16 cellular contexts compared by ENCODE assay signal in genomic region chr1:27473755-27474154, GRCh38. TPM values are rescaled to one million over a fixed set of nuclear protein-coding genes. Genes with fewer than 3 reads are reported as not detected.
DNase-seq lines count a peak whose midpoint lies in the region; ATAC-seq, FAIRE-seq and TF ChIP-seq lines count a peak whose summit lies in the region.
"Had no signal": no experiment of that assay in that cellular context is flagged by ENCODE, and none has a peak within 500 bp of the region (broad histone marks: within the 10 kb centered on the region; RNA-seq: fewer than 3 reads in every experiment).

No MANE protein-coding gene starts in this region.

- H3K27me3 Mint-ChIP-seq in activated CD4-positive, alpha-beta T cell treated with anti-CD3 and anti-CD28 coated beads for 36 hours, result no peaks in the 10 kb centered on the region
- H3K27me3 Mint-ChIP-seq in activated CD4-positive, alpha-beta T cell treated with anti-CD3 and anti-CD28 coated beads, Interleukin-2, amount 10 ng/mL, durations not matched to agents 7 days and 5 days, result no peaks in the 10 kb centered on the region

- in situ Hi-C loops in GM12878 (cut with MboI), result no loop called here

- H3K27ac ChIP-seq in GM12878 (ENCODE audit: control insufficient read depth, insufficient read depth) (peak overlapping the region; percentile 30; the same call in 1 of the 2 replicates), sigmoid colon (peak overlapping the region in 1 of 4 donors; percentile 23)
- H3K27ac ChIP-seq: neural progenitor cell had no signal

- RAD21 ChIA-PET in GM12878 (lab: Charles Lee; ENCODE audit: unreplicated experiment), result interaction anchor here (1.5 kb wide), 1 partner anchor 36 kb away, joined by 4 read pairs; no protein-coding TSS in a partner anchor

- H3K4me2 ChIP-seq in GM12878 (ENCODE audit: control insufficient read depth, insufficient read depth), result peak overlapping the region; percentile 40; the same call in 1 of the 2 replicates
- H3K4me2 ChIP-seq: neural progenitor cell had no signal

- BruUV-seq in GM12878 (replicated peaks; lab: Mats Ljungman, UMichigan), result no TSS peak

- intact Hi-C loops in activated CD4-positive, alpha-beta T cell treated with anti-CD3 and anti-CD28 coated beads for 36 hours (cut with DNase I, micrococcal nuclease), result no loop called here
- intact Hi-C loops in GM12878 (cut with micrococcal nuclease; ENCODE audit: unreplicated experiment), result no loop called here
- intact Hi-C loops in sigmoid colon (cut with DNase I), result no loop called here
- intact Hi-C loops in posterior vena cava (cut with DNase I), result loop anchor here in 1 of 2 donors (10.0 kb wide), 1 partner anchor 49 kb away; no protein-coding TSS in a partner anchor

- H3K4me3 Mint-ChIP-seq in activated CD4-positive, alpha-beta T cell treated with anti-CD3 and anti-CD28 coated beads for 36 hours, result peak overlapping the region; percentile 7
- no peak overlapping the region for H3K4me3 Mint-ChIP-seq in activated CD4-positive, alpha-beta T cell treated with anti-CD3 and anti-CD28 coated beads, Interleukin-2, amount 10 ng/mL, durations not matched to agents 7 days and 5 days
- H3K4me3 Mint-ChIP-seq: neural progenitor cell had no signal

- peaks cover 28% of the 10 kb centered on the region for H3K36me3 Mint-ChIP-seq in activated CD4-positive, alpha-beta T cell treated with anti-CD3 and anti-CD28 coated beads for 36 hours (ENCODE audit: low read depth)
- H3K36me3 Mint-ChIP-seq in activated CD4-positive, alpha-beta T cell treated with anti-CD3 and anti-CD28 coated beads, Interleukin-2, amount 10 ng/mL, durations not matched to agents 7 days and 5 days (ENCODE audit: low read depth), result peaks cover 45% of the 10 kb centered on the region

- H3K4me3 ChIP-seq in GM12878 (peak overlapping the region; percentile 24; the same call in 1 of the 2 replicates), sigmoid colon (no peak overlapping the region)
- H3K4me3 ChIP-seq: neural progenitor cell, upper lobe of left lung had no signal

- H4K20me1 ChIP-seq in GM12878 (ENCODE audit: control insufficient read depth, insufficient read depth), result no peaks in the 10 kb centered on the region

- ATAC-seq in activated CD4-positive, alpha-beta T cell treated with anti-CD3 and anti-CD28 coated beads for 36 hours, result peak; percentile 43
- ATAC-seq in GM12878 (peak; percentile 9; the same call in 2 of the 3 replicates), GM21381 (IDR thresholded peaks at IDR 0.05; ENCODE audit: unreplicated experiment) (no peak)

- H3K4me1 ChIP-seq in GM12878 (ENCODE audit: control insufficient read depth, insufficient read depth, low read length), result peaks cover 49% of the 10 kb centered on the region
- peaks cover 0 to 71% (median 51%) of the 10 kb centered on the region in 4 donors for H3K4me1 ChIP-seq in sigmoid colon
- H3K4me1 ChIP-seq: neural progenitor cell had no signal

- peaks cover 92% of the 10 kb centered on the region for H3K79me2 ChIP-seq in GM12878 (ENCODE audit: control insufficient read depth, insufficient read depth, low read length)

- TF ChIP-seq EP300 in GM12878 (IDR thresholded peaks at IDR 0.05; ENCODE audit: borderline replicate concordance in 1 of 2, control insufficient read depth in 1 of 2, low read depth in 2 of 2, low read length in 2 of 2) (no peak), sigmoid colon (IDR thresholded peaks at IDR 0.05) (no peak)

- CTCF ChIA-PET in activated CD4-positive, alpha-beta T cell treated with anti-CD3 and anti-CD28 coated beads for 36 hours (lab: Charles Lee), result interaction anchor here (0.5 to 0.9 kb wide), 2 partner anchors 35 to 47 kb away, joined by 3 read pairs; no protein-coding TSS in a partner anchor
- CTCF ChIA-PET in activated CD4-positive, alpha-beta T cell treated with anti-CD3 and anti-CD28 coated beads, Interleukin-2, amount 10 ng/mL, durations not matched to agents 7 days and 5 days (lab: Charles Lee), result no interaction called here
- CTCF ChIA-PET in GM12878 (lab: Yijun Ruan, JAX), result interaction anchor here (1.2 kb wide), 1 partner anchor 28 kb away, joined by 3 read pairs; no protein-coding TSS in a partner anchor

- peaks cover 2% of the 10 kb centered on the region; the same call in 2 of the 3 replicates for H3K9me3 ChIP-seq in GM12878 (replicated peaks; ENCODE audit: control insufficient read depth, insufficient read depth, low read length)
- H3K9me3 ChIP-seq in sigmoid colon, result no peaks in the 10 kb centered on the region
- H3K9me3 ChIP-seq: upper lobe of left lung had no signal

- POLR2A ChIA-PET in activated CD4-positive, alpha-beta T cell treated with anti-CD3 and anti-CD28 coated beads for 36 hours (lab: Charles Lee), result interaction anchor here (0.7 kb wide), 1 partner anchor 52 kb away, joined by 4 read pairs; no protein-coding TSS in a partner anchor
- POLR2A ChIA-PET in activated CD4-positive, alpha-beta T cell treated with anti-CD3 and anti-CD28 coated beads, Interleukin-2, amount 10 ng/mL, durations not matched to agents 7 days and 5 days (lab: Charles Lee), result interaction anchor here (0.6 kb wide), 1 partner anchor 9 kb away, joined by 3 read pairs; no protein-coding TSS in a partner anchor
- POLR2A ChIA-PET in GM12878 (lab: Charles Lee), result interaction anchor here (0.9 to 1.9 kb wide), 5 partner anchors 9 to 38 kb away, joined by 3 to 10 read pairs (median 5); no protein-coding TSS in a partner anchor

- H3K27ac Mint-ChIP-seq in activated CD4-positive, alpha-beta T cell treated with anti-CD3 and anti-CD28 coated beads for 36 hours, result peak overlapping the region; percentile 44
- no peak overlapping the region for H3K27ac Mint-ChIP-seq in activated CD4-positive, alpha-beta T cell treated with anti-CD3 and anti-CD28 coated beads, Interleukin-2, amount 10 ng/mL, durations not matched to agents 7 days and 5 days
- H3K27ac Mint-ChIP-seq: neural progenitor cell had no signal

- H3K9ac ChIP-seq in GM12878 (ENCODE audit: control insufficient read depth, insufficient read depth, low read length), result no peak overlapping the region
- H3K9ac ChIP-seq: neural progenitor cell had no signal

- peak; percentile 27 for DNase-seq in activated CD4-positive, alpha-beta T cell treated with anti-CD3 and anti-CD28 coated beads for 36 hours
- no peak for DNase-seq in activated CD4-positive, alpha-beta T cell treated with anti-CD3 and anti-CD28 coated beads, Interleukin-2, amount 10 ng/mL, durations not matched to agents 7 days and 5 days
- DNase-seq in GM19239 (ENCODE audit: insufficient read length, low spot score) (no peak), GM12878 (ENCODE audit: low read depth, low spot score) (no peak), sigmoid colon (peak; percentile 39), UCSD-AML1 (lab: John Stamatoyannopoulos, UW; ENCODE audit: unreplicated experiment) (no peak), posterior vena cava (ENCODE audit: low spot score) (no peak)
- DNase-seq: ACHN, DMS79 treated with DMSO at 0.1 percent for 48 hours, KG1, left cardiac atrium, NCI-H1930, NCI-H82, upper lobe of left lung had no signal

- H3K9me3 Mint-ChIP-seq in activated CD4-positive, alpha-beta T cell treated with anti-CD3 and anti-CD28 coated beads for 36 hours (ENCODE audit: low read depth), result peaks cover 2% of the 10 kb centered on the region
- H3K9me3 Mint-ChIP-seq in activated CD4-positive, alpha-beta T cell treated with anti-CD3 and anti-CD28 coated beads, Interleukin-2, amount 10 ng/mL, durations not matched to agents 7 days and 5 days, result peaks cover 2% of the 10 kb centered on the region

- no peak overlapping the region for H2AFZ ChIP-seq in GM12878 (ENCODE audit: control insufficient read depth, low read depth, low read length)
- H2AFZ ChIP-seq: neural progenitor cell had no signal

- H3K36me3 ChIP-seq in GM12878 (ENCODE audit: control insufficient read depth in 2 of 2, insufficient read depth in 2 of 2, low read length in 1 of 2), result peaks cover 2 to 5% of the 10 kb centered on the region in 2 experiments; a peak in 3 of 4 replicates
- H3K36me3 ChIP-seq in sigmoid colon, result no peaks in the 10 kb centered on the region
- H3K36me3 ChIP-seq: neural progenitor cell, upper lobe of left lung had no signal

- 94% methylated on average over 7 of the region's 7 CpGs for WGBS in GM12878 (ENCODE audit: insufficient coverage, insufficient replicate concordance, low lambda C conversion rate, missing lambda C conversion rate)
- WGBS in sigmoid colon, 2 donors, result 53 to 67% methylated on average over 7 of the region's 7 CpGs

- TF ChIP-seq POLR2A in GM12878 (IDR thresholded peaks at IDR 0.05; ENCODE audit: low read depth, low read length) (no peak), sigmoid colon (IDR thresholded peaks at IDR 0.05) (no peak)

- TF ChIP-seq RAD21 in GM12878 (IDR thresholded peaks at IDR 0.05; ENCODE audit: insufficient read depth, low read depth, low read length), result no peak

- peak; percentile 33 for FAIRE-seq in GM19239 (lab: Jason Lieb, UNC)
- no peak for FAIRE-seq in GM12878 (lab: Jason Lieb, UNC)

- SMC1A ChIA-PET in GM12878 (lab: Charles Lee; ENCODE audit: uncharacterized antibody, unreplicated experiment), result interaction anchor here (1.0 to 1.8 kb wide), 8 partner anchors 8 to 55 kb away, joined by 3 to 5 read pairs (median 4); no protein-coding TSS in a partner anchor

- peaks cover 81% of the 10 kb centered on the region for H3K4me1 Mint-ChIP-seq in activated CD4-positive, alpha-beta T cell treated with anti-CD3 and anti-CD28 coated beads for 36 hours
- H3K4me1 Mint-ChIP-seq in activated CD4-positive, alpha-beta T cell treated with anti-CD3 and anti-CD28 coated beads, Interleukin-2, amount 10 ng/mL, durations not matched to agents 7 days and 5 days, result peaks cover 57% of the 10 kb centered on the region

- no peak for TF ChIP-seq CTCF in GM12878 (IDR thresholded peaks at IDR 0.05 in 2 of 3, conservative IDR thresholded peaks at IDR 0.05 in 1 of 3; ENCODE audit: control insufficient read depth in 2 of 3, extremely low read depth in 1 of 3, insufficient read depth in 1 of 3, low read depth in 3 of 3, low read length in 3 of 3)
- no peak for TF ChIP-seq CTCF in sigmoid colon (IDR thresholded peaks at IDR 0.05)

- no peaks in the 10 kb centered on the region for H3K27me3 ChIP-seq in GM12878 (replicated peaks in 1 of 2; ENCODE audit: control insufficient read depth in 2 of 2, insufficient read depth in 2 of 2, low read length in 1 of 2)
- H3K27me3 ChIP-seq in sigmoid colon, result no peaks in the 10 kb centered on the region
- H3K27me3 ChIP-seq: neural progenitor cell, upper lobe of left lung had no signal

RNA-seq across cellular contexts. Expression of gene WASF2, which starts 16.2 kb away (rescaled TPM):
- 100 to 1,000 TPM; 104 to 132 TPM for total RNA-seq in activated CD4-positive, alpha-beta T cell treated with anti-CD3 and anti-CD28 coated beads for 36 hours
- 100 to 1,000 TPM; 137 to 143 TPM for total RNA-seq in activated CD4-positive, alpha-beta T cell treated with anti-CD3 and anti-CD28 coated beads, Interleukin-2, amount 10 ng/mL, durations not matched to agents 7 days and 5 days
- total RNA-seq in GM12878 (2013; cell fraction: nucleolus; rRNA removed), result 39.0 and 40.1 TPM in 2 replicates
- total RNA-seq in GM12878 (2014; rRNA removed) (13.5 and 15.6 TPM in 2 replicates), GM12878 (2014; rRNA removed; fragmentation: Illumina TruSeq; extraction: Trizol) (18.4 TPM in 2 replicates), GM12878 (2021) (111 and 112 TPM in 2 replicates), sigmoid colon (10 to 100 TPM; 43.9 to 63.2 (median 59.9) TPM), posterior vena cava (100 to 1,000 TPM; 154 to 155 TPM)
- 40.7 TPM for polyA plus RNA-seq in GM12878 (2011; ENCODE audit: low read depth)
- polyA plus RNA-seq in GM12878 (2011; rRNA removed) (20.9 and 40.8 TPM in 2 replicates), GM12878 (2014; fragmentation: Illumina TruSeq; extraction: Trizol) (67.6 and 74.8 TPM in 2 replicates), GM12878 (2014; fragmentation: Nextera tagmentation; extraction: Ambion mirVana) (1 to 10 TPM; 7.0 to 9.3 TPM), GM12878 (2014; rRNA removed) (33.4 and 43.0 TPM in 2 replicates), GM12878 (2016; fragmentation: Nextera tagmentation; extraction: Ambion mirVana) (100 to 1,000 TPM in 1 of 2 experiments, 10 to 100 TPM in 1; 98.6 to 103 TPM), sigmoid colon (10 to 100 TPM; 30.0 to 69.6 (median 30.5) TPM)
- 28.5 and 41.3 TPM in 2 replicates for polyA plus RNA-seq in GM12878 (2011; cell fraction: cytosol; rRNA removed)
- polyA plus RNA-seq in GM12878 (2011; cell fraction: nucleus; rRNA removed), result 41.7 and 42.5 TPM in 2 replicates
- 65.1 and 69.9 TPM in 2 replicates for polyA plus RNA-seq in GM12878 (2012)
- polyA minus RNA-seq in GM12878 (2011; rRNA and poly(A)+ RNA removed), result 39.4 and 44.4 TPM in 2 replicates
- 24.8 and 27.0 TPM in 2 replicates for polyA minus RNA-seq in GM12878 (2011; cell fraction: cytosol; rRNA and poly(A)+ RNA removed)
- polyA minus RNA-seq in GM12878 (2011; cell fraction: nucleus; rRNA and poly(A)+ RNA removed), result 14.0 and 24.9 TPM in 2 replicates

Comparison
In these comparisons a context has a peak if more than half of its experiments do, and no peak if none do; other contexts are left out.
1. DNase-seq: peak in activated CD4-positive, alpha-beta T cell treated with anti-CD3 and anti-CD28 coated beads for 36 hours (single experiment) and sigmoid colon (single experiment); none in activated CD4-positive, alpha-beta T cell treated with anti-CD3 and anti-CD28 coated beads, Interleukin-2, amount 10 ng/mL, durations not matched to agents 7 days and 5 days (single experiment), GM19239 (single experiment), GM12878 (single experiment), UCSD-AML1 (single experiment) and posterior vena cava (single experiment).